Comparison of ENCODE assay signal across 17 cellular contexts in genomic region chr11:119839504-119840133, GRCh38.
"Had no signal": no experiment of that assay in that cellular context is flagged by ENCODE, and none has a peak within 500 bp of the region (broad histone marks: within the 10 kb centered on the region; RNA-seq: fewer than 3 reads in every experiment).

No MANE protein-coding gene starts in this region.

- H3K9me3 ChIP-seq: esophagus squamous epithelium, upper lobe of left lung had no signal

- ATAC-seq: activated CD4-positive, CD25-positive, alpha-beta regulatory T cell treated with anti-CD3 and anti-CD28 coated beads, Interleukin-2, amount 50 U/mL, for 24 hours; natural killer cell treated with Interleukin-12 subunit alpha and Interleukin-12 subunit beta and Interleukin-15 and Interleukin-18, amount 100 ng/mL, for 72 hours; sciatic nerve; stimulated activated naive CD8-positive, alpha-beta T cell treated with anti-CD3 and anti-CD28 coated beads, Interleukin-15, amount 100 ng/mL, for 72 hours had no signal

- H3K4me1 ChIP-seq: upper lobe of left lung had no signal

- H3K9me3 Mint-ChIP-seq: activated naive CD8-positive, alpha-beta T cell treated with anti-CD3 and anti-CD28 coated beads, Interleukin-2, amount 10 ng/mL, durations not matched to agents 7 days and 5 days; activated T-helper 1 cell treated with anti-CD3 and anti-CD28 coated beads, Interleukin-12 subunit alpha, Interleukin-12 subunit beta, Interleukin-2, Interleukin-4 antibody, amounts not matched to agents 30 ng/mL and 10 ng/mL and 1 ng/mL, durations not matched to agents 14 hours and 24 hours and 36 hours; natural killer cell treated with Interleukin-12 subunit alpha and Interleukin-12 subunit beta and Interleukin-15 and Interleukin-18, amount 100 ng/mL, for 72 hours; stimulated activated naive CD8-positive, alpha-beta T cell treated with anti-CD3 and anti-CD28 coated beads, Interleukin-15, amount 100 ng/mL, for 72 hours had no signal

- H3K27ac ChIP-seq: esophagus squamous epithelium, hepatocyte, upper lobe of left lung had no signal

- H3K36me3 Mint-ChIP-seq: activated naive CD8-positive, alpha-beta T cell treated with anti-CD3 and anti-CD28 coated beads, Interleukin-2, amount 10 ng/mL, durations not matched to agents 7 days and 5 days; natural killer cell treated with Interleukin-12 subunit alpha and Interleukin-12 subunit beta and Interleukin-15 and Interleukin-18, amount 100 ng/mL, for 72 hours had no signal

- H2AFZ ChIP-seq: hepatocyte had no signal

- H3K36me3 ChIP-seq: esophagus squamous epithelium, upper lobe of left lung had no signal

- H3K4me1 Mint-ChIP-seq: activated naive CD8-positive, alpha-beta T cell treated with anti-CD3 and anti-CD28 coated beads, Interleukin-2, amount 10 ng/mL, durations not matched to agents 7 days and 5 days had no signal

- H3K27ac Mint-ChIP-seq: activated naive CD8-positive, alpha-beta T cell treated with anti-CD3 and anti-CD28 coated beads, Interleukin-2, amount 10 ng/mL, durations not matched to agents 7 days and 5 days; activated T-helper 1 cell treated with anti-CD3 and anti-CD28 coated beads, Interleukin-12 subunit alpha, Interleukin-12 subunit beta, Interleukin-2, Interleukin-4 antibody, amounts not matched to agents 30 ng/mL and 10 ng/mL and 1 ng/mL, durations not matched to agents 14 hours and 24 hours and 36 hours; natural killer cell treated with Interleukin-12 subunit alpha and Interleukin-12 subunit beta and Interleukin-15 and Interleukin-18, amount 100 ng/mL, for 72 hours had no signal

- H3K4me2 ChIP-seq: hepatocyte had no signal

- H3K27me3 ChIP-seq: hepatocyte, upper lobe of left lung had no signal

- H3K4me3 ChIP-seq: esophagus squamous epithelium, hepatocyte, upper lobe of left lung had no signal

- H3K4me3 Mint-ChIP-seq: activated naive CD8-positive, alpha-beta T cell treated with anti-CD3 and anti-CD28 coated beads, Interleukin-2, amount 10 ng/mL, durations not matched to agents 7 days and 5 days; activated T-helper 1 cell treated with anti-CD3 and anti-CD28 coated beads, Interleukin-12 subunit alpha, Interleukin-12 subunit beta, Interleukin-2, Interleukin-4 antibody, amounts not matched to agents 30 ng/mL and 10 ng/mL and 1 ng/mL, durations not matched to agents 14 hours and 24 hours and 36 hours; natural killer cell treated with Interleukin-12 subunit alpha and Interleukin-12 subunit beta and Interleukin-15 and Interleukin-18, amount 100 ng/mL, for 72 hours; stimulated activated naive CD8-positive, alpha-beta T cell treated with anti-CD3 and anti-CD28 coated beads, Interleukin-15, amount 100 ng/mL, for 72 hours had no signal

- DNase-seq: activated CD4-positive, alpha-beta T cell treated with anti-CD3 and anti-CD28 coated beads, Interleukin-2, amount 50 U/mL, for 1 hour; activated CD8-positive, alpha-beta memory T cell treated with anti-CD3 and anti-CD28 coated beads for 24 hours; activated naive CD4-positive, alpha-beta T cell; activated naive CD8-positive, alpha-beta T cell treated with anti-CD3 and anti-CD28 coated beads, Interleukin-2, amount 10 ng/mL, durations not matched to agents 7 days and 5 days; cortex of kidney; effector CD4-positive, alpha-beta T cell; esophagus squamous epithelium; kidney glomerular epithelial cell; mesendoderm; stimulated activated CD4-positive, alpha-beta T cell treated with anti-CD3 and anti-CD28 coated beads, Interleukin-1b, Interleukin-23, amount 100 ng/mL, for 48 hours; stimulated activated naive CD8-positive, alpha-beta T cell treated with anti-CD3 and anti-CD28 coated beads, Interleukin-15, amount 100 ng/mL, for 72 hours; upper lobe of left lung had no signal

- H3K79me2 ChIP-seq: hepatocyte had no signal
